Comparison of ENCODE assay signal across 29 cellular contexts in the genomic region with DNA sequence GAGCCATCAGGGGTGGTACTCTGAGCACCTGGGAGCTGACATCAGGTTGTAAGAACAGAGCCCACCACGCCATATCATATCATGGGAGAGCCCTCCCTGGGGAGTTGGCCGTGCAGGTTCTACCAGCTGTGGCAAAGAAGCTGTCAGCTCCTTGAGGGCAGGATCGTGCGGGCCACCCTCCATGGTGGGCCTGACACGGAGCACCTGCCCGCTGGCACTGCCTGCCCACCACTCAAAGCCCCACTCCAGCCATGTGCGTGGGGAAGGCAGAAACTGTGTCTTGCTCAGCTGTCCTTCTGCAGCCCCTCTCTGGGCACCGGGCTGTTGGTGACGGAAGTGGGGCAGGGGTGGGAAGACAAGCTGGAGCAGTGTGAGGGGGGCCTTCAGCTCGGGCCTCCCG. TPM values are rescaled to one million over a fixed set of nuclear protein-coding genes. Genes with fewer than 3 reads are reported as not detected.
"Had no signal": no experiment of that assay in that cellular context is flagged by ENCODE, and none has a peak within 500 bp of the region (broad histone marks: within the 10 kb centered on the region; RNA-seq: fewer than 3 reads in every experiment).

No MANE protein-coding gene starts in this region.

- H3K4me1 ChIP-seq: parathyroid adenoma, right lobe of liver, tibial nerve, upper lobe of left lung, uterus had no signal

- ATAC-seq: naive thymus-derived CD8-positive, alpha-beta T cell; psoas muscle; right cardiac atrium; stimulated activated naive B cell treated with anti-CD40 and anti-IgM and Interleukin-4, amounts not matched to agents 10 μg/mL and 1 μg/mL and 100 μg/mL, for 72 hours had no signal

- DNase-seq: naive B cell; naive thymus-derived CD8-positive, alpha-beta T cell; nephron progenitor cell; occipital lobe; ovary; psoas muscle; right cardiac atrium; right lobe of liver; sigmoid colon; small intestine; stimulated activated CD4-positive, alpha-beta T cell treated with anti-CD3 and anti-CD28 coated beads, Interleukin-15, amount 100 ng/mL, for 24 hours; stimulated activated CD4-positive, alpha-beta T cell treated with anti-CD3 and anti-CD28 coated beads, Interleukin-2, amount 100 ng/mL, for 24 hours; stimulated activated CD4-positive, alpha-beta T cell treated with anti-CD3 and anti-CD28 coated beads, Interleukin-2, amount 100 ng/mL, for 48 hours; stimulated activated CD4-positive, alpha-beta T cell treated with anti-CD3 and anti-CD28 coated beads, Interleukin-4, amount 100 ng/mL, for 4 hours; stimulated activated CD8-positive, alpha-beta memory T cell treated with anti-CD3 and anti-CD28 coated beads, Interleukin-4, amount 100 ng/mL, for 48 hours; stimulated activated naive B cell treated with anti-CD40 and anti-IgM and Interleukin-4, amounts not matched to agents 10 μg/mL and 1 μg/mL and 100 μg/mL, for 72 hours; stimulated activated naive CD4-positive, alpha-beta T cell treated with Interleukin-2 at 50 U/mL for 16 hours; stomach; thyroid gland; trophoblast cell; upper lobe of left lung; uterus had no signal

- H3K9me3 ChIP-seq: ovary, right lobe of liver, thyroid gland, uterus had no signal

- H3K4me3 Mint-ChIP-seq: naive thymus-derived CD8-positive, alpha-beta T cell; natural killer cell treated with Interleukin-12 subunit alpha and Interleukin-12 subunit beta and Interleukin-15 and Interleukin-18, amount 100 ng/mL, for 72 hours; nephron progenitor cell; neural crest cell; stimulated activated naive B cell treated with anti-CD40 and anti-IgM and Interleukin-4, amounts not matched to agents 10 μg/mL and 1 μg/mL and 100 μg/mL, for 72 hours; stimulated activated naive CD8-positive, alpha-beta T cell treated with anti-CD3 and anti-CD28 coated beads, Interleukin-15, Interleukin-2, amounts not matched to agents 100 ng/mL and 50 ng/mL, for 24 hours had no signal

- H3K27ac ChIP-seq: ovary, parathyroid adenoma, psoas muscle, right lobe of liver, sigmoid colon, stomach, thoracic aorta, thyroid gland, tibial nerve, upper lobe of left lung, uterus had no signal

- H3K27me3 Mint-ChIP-seq: progenitor cell of endocrine pancreas; stimulated activated naive CD8-positive, alpha-beta T cell treated with anti-CD3 and anti-CD28 coated beads, Interleukin-15, Interleukin-2, amounts not matched to agents 100 ng/mL and 50 ng/mL, for 24 hours had no signal

- H3K36me3 ChIP-seq: ovary, right lobe of liver, sigmoid colon, stomach, thoracic aorta, thyroid gland, upper lobe of left lung, uterus had no signal

- H3K27me3 ChIP-seq: ovary, right lobe of liver, sigmoid colon, stomach, thyroid gland, tibial nerve, upper lobe of left lung, uterus had no signal

- H3K4me3 ChIP-seq: ovary, psoas muscle, right lobe of liver, sigmoid colon, stomach, thoracic aorta, thyroid gland, tibial nerve, upper lobe of left lung, uterus had no signal

- H3K27ac Mint-ChIP-seq: naive B cell; natural killer cell treated with Interleukin-12 subunit alpha and Interleukin-12 subunit beta and Interleukin-15 and Interleukin-18, amount 100 ng/mL, for 72 hours; nephron progenitor cell; stimulated activated naive B cell treated with anti-CD40 and anti-IgM and Interleukin-4, amounts not matched to agents 10 μg/mL and 1 μg/mL and 100 μg/mL, for 72 hours; stimulated activated naive CD8-positive, alpha-beta T cell treated with anti-CD3 and anti-CD28 coated beads, Interleukin-15, Interleukin-2, amounts not matched to agents 100 ng/mL and 50 ng/mL, for 24 hours had no signal

- H3K4me1 Mint-ChIP-seq: stimulated activated naive B cell treated with anti-CD40 and anti-IgM and Interleukin-4, amounts not matched to agents 10 μg/mL and 1 μg/mL and 100 μg/mL, for 72 hours had no signal

RNA-seq across cellular contexts. Expression of a gene that starts 14.3 kb away (rescaled TPM):
- total RNA-seq: neural crest cell, progenitor cell of endocrine pancreas had no signal
